In genomic region chr11:9260182-9261146, GRCh38 we compare ENCODE assay signal across 1 cellular context.
A peak's percentile ranks its signal among the peaks of the same experiment; 100 is the strongest.
TF ChIP-seq lines count a peak whose summit lies in the region.

No MANE protein-coding gene starts in this region.

TF ChIP-seq in HCT116, 20 proteins besides CTCF, POLR2A, EP300 and RAD21:
- TF ChIP-seq SP1 (IDR thresholded peaks at IDR 0.05; ENCODE audit: low read depth) (no peak), SRF (IDR thresholded peaks at IDR 0.05; ENCODE audit: low read depth) (0 out of 2 replicates have a peak, but pooled peaks have one; percentile 20)
